In the genomic region with DNA sequence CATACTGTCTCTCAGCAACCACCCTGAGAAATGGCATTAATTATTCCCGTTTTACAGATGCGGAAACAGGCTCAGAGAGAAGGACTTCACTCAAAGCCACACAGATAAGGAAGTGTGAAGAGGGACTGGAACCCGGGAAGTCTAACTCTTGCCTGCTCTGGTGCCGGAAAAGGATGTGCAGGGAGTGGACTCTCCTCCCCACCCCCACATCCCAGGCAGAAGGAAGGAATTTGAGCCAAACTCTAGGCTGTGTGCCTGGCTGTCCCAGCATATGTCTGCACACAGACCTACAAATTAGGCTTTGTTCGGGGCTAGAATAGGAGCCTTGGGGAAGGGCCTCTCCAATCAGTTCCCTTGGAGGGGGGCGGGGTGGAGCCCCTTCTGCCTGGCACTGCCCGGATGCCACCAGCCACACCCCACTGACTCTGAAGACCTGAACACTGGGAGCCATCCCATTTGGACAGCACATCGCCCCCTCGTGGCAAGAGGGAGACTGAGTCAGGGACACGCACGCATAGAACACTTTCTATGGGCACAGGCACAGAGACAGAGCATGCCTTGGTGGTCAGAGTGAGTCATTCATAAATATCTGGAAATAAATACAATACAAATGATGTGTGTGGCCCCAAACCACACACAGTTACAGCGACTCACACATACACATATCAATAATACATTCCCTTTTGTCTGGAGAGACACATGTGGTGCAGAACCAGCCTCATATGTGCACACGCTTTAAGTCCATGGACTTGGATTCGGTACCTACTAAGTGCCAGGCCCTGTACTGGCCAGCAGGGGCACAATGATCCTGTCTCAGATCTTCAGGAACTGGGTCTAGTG, we compare ENCODE assay signal across 2 cellular contexts.
A peak's percentile ranks its signal among the peaks of the same experiment; 100 is the strongest.
TF ChIP-seq lines count a peak whose summit lies in the region.

No MANE protein-coding gene starts in this region.

TF ChIP-seq in IMR-90, 13 proteins besides CTCF, POLR2A, EP300 and RAD21:
- TF ChIP-seq MAZ (IDR thresholded peaks at IDR 0.05; ENCODE audit: borderline replicate concordance, low read depth, low read length) (peak; percentile 41; the same call in 1 of the 2 replicates), NFE2L2 (IDR thresholded peaks at IDR 0.05; ENCODE audit: low read depth, low read length) (no peak), SMC3 (IDR thresholded peaks at IDR 0.05; ENCODE audit: low read depth, low read length) (peak; percentile 81), FOS (IDR thresholded peaks at IDR 0.05; ENCODE audit: low read depth, low read length) (peak; percentile 91), BHLHE40 (IDR thresholded peaks at IDR 0.05; ENCODE audit: low read depth, low read length) (peak; percentile 79), RFX5 (IDR thresholded peaks at IDR 0.05; ENCODE audit: low read depth, low read length) (no peak), CHD1 (IDR thresholded peaks at IDR 0.05; ENCODE audit: low read depth, low read length) (no peak), MAFK (IDR thresholded peaks at IDR 0.05; ENCODE audit: low read depth, low read length) (no peak), CEBPB (IDR thresholded peaks at IDR 0.05; ENCODE audit: low read depth, low read length) (no peak), RCOR1 (IDR thresholded peaks at IDR 0.05; ENCODE audit: insufficient replicate concordance, low read length) (peak; percentile 45), MXI1 (IDR thresholded peaks at IDR 0.05; ENCODE audit: borderline replicate concordance, low read depth, low read length) (peak; percentile 69; the same call in 1 of the 2 replicates)
- TF ChIP-seq, protein P1, sequence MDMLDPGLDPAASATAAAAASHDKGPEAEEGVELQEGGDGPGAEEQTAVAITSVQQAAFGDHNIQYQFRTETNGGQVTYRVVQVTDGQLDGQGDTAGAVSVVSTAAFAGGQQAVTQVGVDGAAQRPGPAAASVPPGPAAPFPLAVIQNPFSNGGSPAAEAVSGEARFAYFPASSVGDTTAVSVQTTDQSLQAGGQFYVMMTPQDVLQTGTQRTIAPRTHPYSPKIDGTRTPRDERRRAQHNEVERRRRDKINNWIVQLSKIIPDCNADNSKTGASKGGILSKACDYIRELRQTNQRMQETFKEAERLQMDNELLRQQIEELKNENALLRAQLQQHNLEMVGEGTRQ (IDR thresholded peaks at IDR 0.05; ENCODE audit: low read depth, low read length), result 0 out of 2 replicates have a peak, but pooled peaks have one; percentile 13
- TF ChIP-seq, protein P2, sequence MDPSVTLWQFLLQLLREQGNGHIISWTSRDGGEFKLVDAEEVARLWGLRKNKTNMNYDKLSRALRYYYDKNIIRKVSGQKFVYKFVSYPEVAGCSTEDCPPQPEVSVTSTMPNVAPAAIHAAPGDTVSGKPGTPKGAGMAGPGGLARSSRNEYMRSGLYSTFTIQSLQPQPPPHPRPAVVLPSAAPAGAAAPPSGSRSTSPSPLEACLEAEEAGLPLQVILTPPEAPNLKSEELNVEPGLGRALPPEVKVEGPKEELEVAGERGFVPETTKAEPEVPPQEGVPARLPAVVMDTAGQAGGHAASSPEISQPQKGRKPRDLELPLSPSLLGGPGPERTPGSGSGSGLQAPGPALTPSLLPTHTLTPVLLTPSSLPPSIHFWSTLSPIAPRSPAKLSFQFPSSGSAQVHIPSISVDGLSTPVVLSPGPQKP (IDR thresholded peaks at IDR 0.05; ENCODE audit: borderline replicate concordance, low read depth, low read length), result no peak
TF ChIP-seq in IMR-90: peak in this region for 7.

TF ChIP-seq in PFSK-1, 5 proteins besides CTCF, POLR2A, EP300 and RAD21:
- peak; percentile 28; the same call in 1 of the 2 replicates for TF ChIP-seq TAF1 (IDR thresholded peaks at IDR 0.05; ENCODE audit: borderline replicate concordance, insufficient read depth, low read length)
- TF ChIP-seq, protein P3, sequence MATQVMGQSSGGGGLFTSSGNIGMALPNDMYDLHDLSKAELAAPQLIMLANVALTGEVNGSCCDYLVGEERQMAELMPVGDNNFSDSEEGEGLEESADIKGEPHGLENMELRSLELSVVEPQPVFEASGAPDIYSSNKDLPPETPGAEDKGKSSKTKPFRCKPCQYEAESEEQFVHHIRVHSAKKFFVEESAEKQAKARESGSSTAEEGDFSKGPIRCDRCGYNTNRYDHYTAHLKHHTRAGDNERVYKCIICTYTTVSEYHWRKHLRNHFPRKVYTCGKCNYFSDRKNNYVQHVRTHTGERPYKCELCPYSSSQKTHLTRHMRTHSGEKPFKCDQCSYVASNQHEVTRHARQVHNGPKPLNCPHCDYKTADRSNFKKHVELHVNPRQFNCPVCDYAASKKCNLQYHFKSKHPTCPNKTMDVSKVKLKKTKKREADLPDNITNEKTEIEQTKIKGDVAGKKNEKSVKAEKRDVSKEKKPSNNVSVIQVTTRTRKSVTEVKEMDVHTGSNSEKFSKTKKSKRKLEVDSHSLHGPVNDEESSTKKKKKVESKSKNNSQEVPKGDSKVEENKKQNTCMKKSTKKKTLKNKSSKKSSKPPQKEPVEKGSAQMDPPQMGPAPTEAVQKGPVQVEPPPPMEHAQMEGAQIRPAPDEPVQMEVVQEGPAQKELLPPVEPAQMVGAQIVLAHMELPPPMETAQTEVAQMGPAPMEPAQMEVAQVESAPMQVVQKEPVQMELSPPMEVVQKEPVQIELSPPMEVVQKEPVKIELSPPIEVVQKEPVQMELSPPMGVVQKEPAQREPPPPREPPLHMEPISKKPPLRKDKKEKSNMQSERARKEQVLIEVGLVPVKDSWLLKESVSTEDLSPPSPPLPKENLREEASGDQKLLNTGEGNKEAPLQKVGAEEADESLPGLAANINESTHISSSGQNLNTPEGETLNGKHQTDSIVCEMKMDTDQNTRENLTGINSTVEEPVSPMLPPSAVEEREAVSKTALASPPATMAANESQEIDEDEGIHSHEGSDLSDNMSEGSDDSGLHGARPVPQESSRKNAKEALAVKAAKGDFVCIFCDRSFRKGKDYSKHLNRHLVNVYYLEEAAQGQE (IDR thresholded peaks at IDR 0.05; ENCODE audit: insufficient read depth in 1 of 2, low read depth in 2 of 2, low read length in 2 of 2), result no peak
